In the genomic region with DNA sequence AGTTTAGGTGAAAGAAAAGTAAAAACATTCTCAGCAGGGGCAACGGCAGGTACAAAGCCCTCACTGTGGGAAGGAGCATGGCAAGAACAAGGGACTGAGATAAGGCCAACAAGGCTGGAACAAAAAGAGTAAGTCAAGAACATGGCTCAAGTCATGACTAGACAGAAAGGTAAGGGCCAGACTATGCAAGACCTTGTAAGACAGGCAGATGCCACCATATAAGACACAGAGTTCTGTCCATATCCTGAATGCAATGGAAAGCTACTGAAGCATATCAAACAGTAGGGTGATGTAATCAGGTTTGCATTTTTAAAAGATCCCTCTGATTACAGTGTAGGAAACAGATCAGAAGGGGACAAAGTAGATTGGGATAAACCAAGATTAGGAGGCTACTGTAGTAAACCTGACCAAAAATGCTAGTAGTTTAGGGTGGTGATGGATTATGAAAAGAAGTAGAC, we compare ENCODE assay signal across 11 cellular contexts. TPM values are rescaled to one million over a fixed set of nuclear protein-coding genes. Genes with fewer than 3 reads are reported as not detected.
DNase-seq lines count a peak whose midpoint lies in the region; ATAC-seq and TF ChIP-seq lines count a peak whose summit lies in the region.
"Had no signal": no experiment of that assay in that cellular context is flagged by ENCODE, and none has a peak within 500 bp of the region (broad histone marks: within the 10 kb centered on the region; RNA-seq: fewer than 3 reads in every experiment).

No MANE protein-coding gene starts in this region.

- H3K79me1 ChIP-seq in mesenchymal stem cell (replicated peaks; ENCODE audit: low read length, poor library complexity, severe bottlenecking) = peaks cover 12% of the 10 kb centered on the region

- H3K4me2 ChIP-seq in GM23338 = peak overlapping the region; percentile 35
- H3K4me2 ChIP-seq in mesenchymal stem cell (ENCODE audit: low read length, poor library complexity, severe bottlenecking) = no peak overlapping the region

- no peak overlapping the region for H3K27ac ChIP-seq in GM23338 (ENCODE audit: low read depth)
- H3K27ac ChIP-seq in mesenchymal stem cell (ENCODE audit: low read length, poor library complexity, severe bottlenecking) = peak overlapping the region; percentile 38
- peak overlapping the region in 2 of 4 donors; percentile 55 to 100 for H3K27ac ChIP-seq in esophagus squamous epithelium
- H3K27ac ChIP-seq: HL-60 had no signal

- no peak overlapping the region for H3K14ac ChIP-seq in mesenchymal stem cell (ENCODE audit: low read length in 2 of 2)

- peak overlapping the region in 1 of 2 experiments; percentile 69 for H3K4ac ChIP-seq in mesenchymal stem cell (ENCODE audit: low read depth in 1 of 2, low read length in 2 of 2)

- no peak overlapping the region for H2AK5ac ChIP-seq in mesenchymal stem cell (ENCODE audit: low read length, severe bottlenecking)

- peaks cover 54% of the 10 kb centered on the region for H3K79me2 ChIP-seq in GM23338 (replicated peaks; ENCODE audit: insufficient read depth)

- no peak for TF ChIP-seq POLR2A in esophagus squamous epithelium (IDR thresholded peaks at IDR 0.05)

- H3F3A ChIP-seq in GM23338 (replicated peaks; ENCODE audit: low read depth) = no peaks in the 10 kb centered on the region

- H2AFZ ChIP-seq in GM23338 = no peak overlapping the region
- H2AFZ ChIP-seq in mesenchymal stem cell (ENCODE audit: low read depth, low read length) = no peak overlapping the region

- H3K4me3 ChIP-seq in GM06990 (replicated peaks; ENCODE audit: low read depth, low read length) (no peak overlapping the region; the same call in 1 of the 2 replicates), GM23338 (no peak overlapping the region), mesenchymal stem cell (ENCODE audit: insufficient read depth in 1 of 2, low read depth in 1 of 2, low read length in 2 of 2) (peak overlapping the region in 1 of 2 experiments; percentile 72), esophagus squamous epithelium (no peak overlapping the region)

- H3K9me2 ChIP-seq in GM23338 (ENCODE audit: insufficient read depth) = no peaks in the 10 kb centered on the region

- H3K27me3 ChIP-seq in GM06990 (replicated peaks; ENCODE audit: control insufficient read depth, insufficient read depth, low read length) = no peaks in the 10 kb centered on the region
- H3K27me3 ChIP-seq in GM23338 (ENCODE audit: insufficient read depth) = peaks cover 70% of the 10 kb centered on the region
- H3K27me3 ChIP-seq in mesenchymal stem cell (ENCODE audit: control insufficient read depth in 1 of 2, insufficient read depth in 1 of 2, low read length in 2 of 2) = no peaks in the 10 kb centered on the region
- H3K27me3 ChIP-seq in esophagus squamous epithelium = no peaks in the 10 kb centered on the region

- peaks cover 57% of the 10 kb centered on the region for H3K27me3 Mint-ChIP-seq in GM23338 (ENCODE audit: insufficient read depth, low read depth, poor library complexity)

- H3K18ac ChIP-seq in mesenchymal stem cell (ENCODE audit: low read depth in 1 of 2, low read length in 2 of 2) = peak overlapping the region in 1 of 2 experiments; percentile 76

- H3K27ac Mint-ChIP-seq in GM23338 = no peak overlapping the region
- no peak overlapping the region for H3K27ac Mint-ChIP-seq in stimulated activated effector memory CD8-positive, alpha-beta T cell treated with anti-CD3 and anti-CD28 coated beads, Interleukin-12 subunit alpha, Interleukin-12 subunit beta, amount 100 ng/mL, for 72 hours
- H3K27ac Mint-ChIP-seq: activated T-cell treated with anti-CD3 and anti-CD28 coated beads, Interleukin-2, amount 50 U/mL, for 72 hours had no signal

- DNase-seq in GM06990 (ENCODE audit: extremely low read depth, insufficient read length) = peak; percentile 43
- peak; percentile 38 for DNase-seq in GM23338 (ENCODE audit: low spot score)
- peak; percentile 23 for DNase-seq in RPMI7951 (ENCODE audit: low read depth)
- DNase-seq in mesenchymal stem cell = peak; percentile 36
- DNase-seq in foreskin melanocyte = no peak
- DNase-seq in esophagus squamous epithelium (lab: John Stamatoyannopoulos, UW) = no peak
- no peak for DNase-seq in stimulated activated effector memory CD8-positive, alpha-beta T cell treated with anti-CD3 and anti-CD28 coated beads, Interleukin-12 subunit alpha, Interleukin-12 subunit beta, amount 100 ng/mL, for 72 hours (ENCODE audit: low spot score in 2 of 2)
- DNase-seq: activated T-cell treated with anti-CD3 and anti-CD28 coated beads, Interleukin-2, amount 50 U/mL, for 72 hours; natural killer cell had no signal

- peak overlapping the region in 1 of 2 experiments; percentile 25 for H2BK12ac ChIP-seq in mesenchymal stem cell (ENCODE audit: low read length in 2 of 2)

- H2BK120ac ChIP-seq in mesenchymal stem cell (ENCODE audit: low read depth, low read length) = no peak overlapping the region

- no peak overlapping the region; the same call in 2 of the 3 replicates for H3K4me3 Mint-ChIP-seq in GM23338
- H3K4me3 Mint-ChIP-seq in stimulated activated effector memory CD8-positive, alpha-beta T cell treated with anti-CD3 and anti-CD28 coated beads, Interleukin-12 subunit alpha, Interleukin-12 subunit beta, amount 100 ng/mL, for 72 hours = no peak overlapping the region
- H3K4me3 Mint-ChIP-seq: activated T-cell treated with anti-CD3 and anti-CD28 coated beads, Interleukin-2, amount 50 U/mL, for 72 hours; natural killer cell had no signal

- 26% methylated on average over 1 of the region's 1 CpG for WGBS in mesenchymal stem cell
- WGBS in esophagus squamous epithelium, 2 donors = 50 to 52% methylated on average over 1 of the region's 1 CpG

- H2BK15ac ChIP-seq in mesenchymal stem cell (ENCODE audit: low read depth, poor library complexity, severe bottlenecking) = no peak overlapping the region

- peaks cover 53% of the 10 kb centered on the region for H4K20me1 ChIP-seq in GM23338 (replicated peaks; ENCODE audit: insufficient read depth)

- no peaks in the 10 kb centered on the region for H3K9me3 Mint-ChIP-seq in GM23338
- H3K9me3 Mint-ChIP-seq in stimulated activated effector memory CD8-positive, alpha-beta T cell treated with anti-CD3 and anti-CD28 coated beads, Interleukin-12 subunit alpha, Interleukin-12 subunit beta, amount 100 ng/mL, for 72 hours = no peaks in the 10 kb centered on the region
- H3K9me3 Mint-ChIP-seq: activated T-cell treated with anti-CD3 and anti-CD28 coated beads, Interleukin-2, amount 50 U/mL, for 72 hours; natural killer cell had no signal

- intact Hi-C loops in esophagus squamous epithelium (cut with DNase I) = no loop called here

- no peak overlapping the region for H2BK5ac ChIP-seq in mesenchymal stem cell (ENCODE audit: low read depth, low read length, poor library complexity, severe bottlenecking)

- ATAC-seq in GM23338 = peak; percentile 67
- ATAC-seq in HG02623 (IDR thresholded peaks at IDR 0.05; ENCODE audit: unreplicated experiment) = no peak
- ATAC-seq in stimulated activated effector memory CD8-positive, alpha-beta T cell treated with anti-CD3 and anti-CD28 coated beads, Interleukin-12 subunit alpha, Interleukin-12 subunit beta, amount 100 ng/mL, for 72 hours = no peak
- ATAC-seq: activated T-cell treated with anti-CD3 and anti-CD28 coated beads, Interleukin-2, amount 50 U/mL, for 72 hours; natural killer cell had no signal

- peaks cover 18% of the 10 kb centered on the region for H3K4me1 ChIP-seq in GM23338 (ENCODE audit: insufficient read depth)
- H3K4me1 ChIP-seq in mesenchymal stem cell (ENCODE audit: control insufficient read depth, insufficient read depth, low read depth, low read length) = peaks cover 2% of the 10 kb centered on the region
- peaks cover 12 to 59% (median 22%) of the 10 kb centered on the region in 3 donors for H3K4me1 ChIP-seq in esophagus squamous epithelium

- no peak overlapping the region for H4K8ac ChIP-seq in mesenchymal stem cell (ENCODE audit: low read length)

- peak overlapping the region; percentile 98 for H3K9ac ChIP-seq in mesenchymal stem cell (ENCODE audit: low read length)

- H3K4me1 Mint-ChIP-seq in GM23338 = peaks cover 30% of the 10 kb centered on the region
- peaks cover 43% of the 10 kb centered on the region for H3K4me1 Mint-ChIP-seq in stimulated activated effector memory CD8-positive, alpha-beta T cell treated with anti-CD3 and anti-CD28 coated beads, Interleukin-12 subunit alpha, Interleukin-12 subunit beta, amount 100 ng/mL, for 72 hours

- no peak overlapping the region for H4K91ac ChIP-seq in mesenchymal stem cell (ENCODE audit: low read length)

- H3K36me3 ChIP-seq in GM06990 (ENCODE audit: control insufficient read depth, insufficient read depth, low read length) (no peaks in the 10 kb centered on the region; the same call in 1 of the 2 replicates), GM23338 (ENCODE audit: insufficient read depth) (no peaks in the 10 kb centered on the region), mesenchymal stem cell (ENCODE audit: control insufficient read depth in 1 of 2, insufficient read depth in 2 of 2, low read depth in 1 of 2, low read length in 2 of 2) (peaks cover 0 to 7% of the 10 kb centered on the region in 2 experiments), esophagus squamous epithelium (no peaks in the 10 kb centered on the region)

- H3K36me3 Mint-ChIP-seq in GM23338 (ENCODE audit: low read depth) = no peaks in the 10 kb centered on the region
- peaks cover 10% of the 10 kb centered on the region for H3K36me3 Mint-ChIP-seq in stimulated activated effector memory CD8-positive, alpha-beta T cell treated with anti-CD3 and anti-CD28 coated beads, Interleukin-12 subunit alpha, Interleukin-12 subunit beta, amount 100 ng/mL, for 72 hours
- H3K36me3 Mint-ChIP-seq: natural killer cell had no signal

- TF ChIP-seq CTCF in GM06990 (IDR thresholded peaks at IDR 0.05; ENCODE audit: insufficient read depth, low read length, poor library complexity, severe bottlenecking) = no peak
- no peak for TF ChIP-seq CTCF in GM23338 (conservative IDR thresholded peaks at IDR 0.05; ENCODE audit: low read depth in 2 of 2)
- no peak for TF ChIP-seq CTCF in esophagus squamous epithelium (IDR thresholded peaks at IDR 0.05)

- H3K23ac ChIP-seq in mesenchymal stem cell (ENCODE audit: low read length in 2 of 2) = no peak overlapping the region

- H3K9me3 ChIP-seq in mesenchymal stem cell (ENCODE audit: control insufficient read depth, low read length) (no peaks in the 10 kb centered on the region), esophagus squamous epithelium (no peaks in the 10 kb centered on the region)

RNA-seq across cellular contexts. Expression of gene REV3L, which starts 5.5 kb away (rescaled TPM):
- total RNA-seq in GM23338 (2014; rRNA removed; shearing (Covaris generic)) = 13.1 and 26.1 TPM in 2 replicates
- polyA plus RNA-seq in GM23338 (2016; fragmentation: Nextera tagmentation; extraction: Ambion mirVana) = 6.9 and 8.3 TPM in 2 replicates
- 18.6 and 22.8 TPM in 2 replicates for total RNA-seq in RPMI7951 (2014; rRNA removed; shearing (Covaris generic))
- polyA plus RNA-seq in mesenchymal stem cell (2013, experiment 1 of 2) = 7.5 TPM
- polyA plus RNA-seq in mesenchymal stem cell (2013, experiment 2 of 2) = 7.5 TPM
- 10 to 100 TPM in 3 of 4 donors, 1 to 10 TPM in 1; 7.0 to 47.1 (median 18.8) TPM for total RNA-seq in esophagus squamous epithelium

Comparison
In these comparisons a context has a peak if more than half of its experiments do, and no peak if none do; other contexts are left out.
1. DNase-seq: peak in GM06990 (single experiment), GM23338 (single experiment), RPMI7951 (single experiment) and mesenchymal stem cell (single experiment); none in foreskin melanocyte (single experiment), esophagus squamous epithelium (single experiment) and stimulated activated effector memory CD8-positive, alpha-beta T cell treated with anti-CD3 and anti-CD28 coated beads, Interleukin-12 subunit alpha, Interleukin-12 subunit beta, amount 100 ng/mL, for 72 hours (0 of 2).